Comparison of ENCODE assay signal across 17 cellular contexts in the genomic region with DNA sequence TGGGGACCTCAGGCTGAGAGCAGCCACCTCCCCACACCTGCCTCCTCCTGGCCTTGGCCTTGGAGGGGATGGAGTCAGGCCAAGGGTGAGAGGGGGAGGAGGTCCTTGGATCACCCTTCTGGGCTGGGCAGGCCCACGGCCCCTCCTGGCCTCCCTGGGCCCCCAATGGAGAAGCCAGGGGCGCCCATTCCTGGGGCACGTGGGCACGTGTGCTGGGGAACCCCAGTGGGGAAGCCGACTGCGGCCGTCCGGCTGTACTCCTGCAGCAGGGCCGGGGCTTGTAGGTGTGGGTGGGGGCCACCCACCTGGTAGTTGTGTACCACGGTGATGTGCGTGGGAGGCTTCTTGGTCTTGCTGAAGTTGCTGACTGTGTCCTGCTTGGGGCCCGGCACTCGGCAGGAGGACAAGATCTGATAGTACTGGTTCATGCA. TPM values are rescaled to one million over a fixed set of nuclear protein-coding genes. Genes with fewer than 3 reads are reported as not detected.
A peak's percentile ranks its signal among the peaks of the same experiment; 100 is the strongest.
DNase-seq lines count a peak whose midpoint lies in the region; ATAC-seq and TF ChIP-seq lines count a peak whose summit lies in the region.
"Had no signal": no experiment of that assay in that cellular context is flagged by ENCODE, and none has a peak within 500 bp of the region (broad histone marks: within the 10 kb centered on the region; RNA-seq: fewer than 3 reads in every experiment).

No MANE protein-coding gene starts in this region.

- 50 to 60% methylated on average over 2 to 13 of the region's 13 CpGs for WGBS in body of pancreas, 2 donors
- 96% methylated on average over 13 of the region's 13 CpGs for WGBS in hepatocyte (ENCODE audit: low lambda C conversion rate, missing lambda C conversion rate)

- TF ChIP-seq POLR2A in body of pancreas (IDR thresholded peaks at IDR 0.05): no peak

- TF ChIP-seq CTCF in left ventricle myocardium inferior (IDR thresholded peaks at IDR 0.05; ENCODE audit: borderline replicate concordance): no peak
- no peak for TF ChIP-seq CTCF in body of pancreas (IDR thresholded peaks at IDR 0.05)
- no peak for TF ChIP-seq CTCF in osteoblast (IDR thresholded peaks at IDR 0.05; ENCODE audit: extremely low read depth, low read depth, low read length)
- no peak for TF ChIP-seq CTCF in hepatocyte (IDR thresholded peaks at IDR 0.05; ENCODE audit: poor library complexity)

- H3K36me3 Mint-ChIP-seq in stimulated activated effector memory CD8-positive, alpha-beta T cell treated with anti-CD3 and anti-CD28 coated beads, Interleukin-12 subunit alpha, Interleukin-12 subunit beta, amount 100 ng/mL, for 72 hours: peaks cover 6% of the 10 kb centered on the region

- peak overlapping the region; percentile 74 for H3K27ac Mint-ChIP-seq in stimulated activated effector memory CD8-positive, alpha-beta T cell treated with anti-CD3 and anti-CD28 coated beads, Interleukin-12 subunit alpha, Interleukin-12 subunit beta, amount 100 ng/mL, for 72 hours
- H3K27ac Mint-ChIP-seq: GM23338, HFFc6 had no signal

- ATAC-seq in left ventricle myocardium superior (peak; percentile 4), body of pancreas (no peak)
- ATAC-seq in stimulated activated effector memory CD8-positive, alpha-beta T cell treated with anti-CD3 and anti-CD28 coated beads, Interleukin-12 subunit alpha, Interleukin-12 subunit beta, amount 100 ng/mL, for 72 hours: no peak

- peaks cover 15% of the 10 kb centered on the region for H3K4me1 ChIP-seq in left ventricle myocardium inferior
- peaks cover 49% of the 10 kb centered on the region for H3K4me1 ChIP-seq in body of pancreas
- no peaks in the 10 kb centered on the region for H3K4me1 ChIP-seq in osteoblast (ENCODE audit: insufficient read depth, low read length)
- peaks cover 9% of the 10 kb centered on the region for H3K4me1 ChIP-seq in hepatocyte (ENCODE audit: insufficient read depth)
- H3K4me1 ChIP-seq: HAP-1 had no signal

- no peaks in the 10 kb centered on the region for H3K9me2 ChIP-seq in hepatocyte (replicated peaks; ENCODE audit: insufficient read depth)

- H3K9me3 ChIP-seq in left ventricle myocardium inferior (replicated peaks) (no peaks in the 10 kb centered on the region), body of pancreas (no peaks in the 10 kb centered on the region), osteoblast (ENCODE audit: low read depth, low read length) (no peaks in the 10 kb centered on the region), hepatocyte (ENCODE audit: low read depth) (no peaks in the 10 kb centered on the region)
- H3K9me3 ChIP-seq: BLaER1, HAP-1 had no signal

- DNase-seq in left ventricle myocardium superior (no peak), left ventricle myocardium inferior (no peak), body of pancreas (peak in 2 of 4 donors; percentile 53 to 54), osteoblast (ENCODE audit: insufficient read length, low spot score, missing footprints) (peak; percentile 60), hepatocyte (ENCODE audit: low spot score) (no peak), cerebellar cortex (ENCODE audit: low spot score) (no peak)
- no peak for DNase-seq in stimulated activated effector memory CD8-positive, alpha-beta T cell treated with anti-CD3 and anti-CD28 coated beads, Interleukin-12 subunit alpha, Interleukin-12 subunit beta, amount 100 ng/mL, for 72 hours (ENCODE audit: low spot score in 2 of 2)
- no peak for DNase-seq in stimulated activated CD4-positive, alpha-beta T cell treated with anti-CD3 and anti-CD28 coated beads, Interleukin-4, amount 100 ng/mL, for 24 hours
- DNase-seq: 8988T; AML-193; CD8-positive, alpha-beta memory T cell; DMS 273 treated with DMSO at 0.1 percent for 48 hours; HFFc6 had no signal

- H3K4me3 Mint-ChIP-seq in stimulated activated effector memory CD8-positive, alpha-beta T cell treated with anti-CD3 and anti-CD28 coated beads, Interleukin-12 subunit alpha, Interleukin-12 subunit beta, amount 100 ng/mL, for 72 hours: no peak overlapping the region
- H3K4me3 Mint-ChIP-seq: CD8-positive, alpha-beta memory T cell; GM23338; HFFc6 had no signal

- H3K4me3 ChIP-seq in left ventricle myocardium inferior: no peak overlapping the region
- no peak overlapping the region for H3K4me3 ChIP-seq in body of pancreas
- H3K4me3 ChIP-seq in osteoblast (ENCODE audit: insufficient read depth, low read length): no peak overlapping the region
- H3K4me3 ChIP-seq in hepatocyte: no peak overlapping the region
- H3K4me3 ChIP-seq: BLaER1, GM23338, HAP-1 had no signal

- H3K36me3 ChIP-seq in left ventricle myocardium inferior (peaks cover 32% of the 10 kb centered on the region), body of pancreas (replicated peaks in 1 of 2; ENCODE audit: insufficient read depth in 1 of 2, low read depth in 2 of 2) (peaks cover 0 to 2% of the 10 kb centered on the region in 2 donors), osteoblast (ENCODE audit: insufficient read depth, low read length) (peaks cover 5% of the 10 kb centered on the region), hepatocyte (replicated peaks; ENCODE audit: insufficient read depth, low read depth) (no peaks in the 10 kb centered on the region)
- H3K36me3 ChIP-seq: HAP-1 had no signal

- no peaks in the 10 kb centered on the region for H4K20me1 ChIP-seq in osteoblast (ENCODE audit: insufficient read depth, low read length)
- no peaks in the 10 kb centered on the region for H4K20me1 ChIP-seq in hepatocyte (ENCODE audit: insufficient read depth, poor library complexity, severe bottlenecking)
- H4K20me1 ChIP-seq: BLaER1 had no signal

- no peak overlapping the region for H2AFZ ChIP-seq in osteoblast (ENCODE audit: low read length)
- H2AFZ ChIP-seq in hepatocyte: no peak overlapping the region
- H2AFZ ChIP-seq: GM23338 had no signal

- no peaks in the 10 kb centered on the region for H3K79me2 ChIP-seq in osteoblast (ENCODE audit: insufficient read depth, low read length)
- H3K79me2 ChIP-seq in hepatocyte: no peaks in the 10 kb centered on the region

- no peaks in the 10 kb centered on the region for H3K9me3 Mint-ChIP-seq in stimulated activated effector memory CD8-positive, alpha-beta T cell treated with anti-CD3 and anti-CD28 coated beads, Interleukin-12 subunit alpha, Interleukin-12 subunit beta, amount 100 ng/mL, for 72 hours
- H3K9me3 Mint-ChIP-seq: CD8-positive, alpha-beta memory T cell; GM23338; HFFc6 had no signal

- H3K27me3 ChIP-seq in left ventricle myocardium inferior (ENCODE audit: low read depth) (no peaks in the 10 kb centered on the region), body of pancreas (no peaks in the 10 kb centered on the region), osteoblast (ENCODE audit: insufficient read depth, low read length) (no peaks in the 10 kb centered on the region), hepatocyte (no peaks in the 10 kb centered on the region)
- H3K27me3 ChIP-seq: BLaER1 had no signal

- intact Hi-C loops in left ventricle myocardium superior (cut with micrococcal nuclease) (no loop called here), left ventricle myocardium inferior (cut with micrococcal nuclease) (no loop called here), body of pancreas (cut with DNase I) (no loop called here)

- no peak overlapping the region for H3K27ac ChIP-seq in left ventricle myocardium inferior (replicated peaks)
- H3K27ac ChIP-seq in body of pancreas: peak overlapping the region; percentile 9 to 65 (median 44)
- no peak overlapping the region for H3K27ac ChIP-seq in osteoblast (ENCODE audit: low read depth, low read length)
- H3K27ac ChIP-seq in hepatocyte: no peak overlapping the region
- H3K27ac ChIP-seq: BLaER1, HL-60 had no signal

- no peaks in the 10 kb centered on the region for H3K4me1 Mint-ChIP-seq in stimulated activated effector memory CD8-positive, alpha-beta T cell treated with anti-CD3 and anti-CD28 coated beads, Interleukin-12 subunit alpha, Interleukin-12 subunit beta, amount 100 ng/mL, for 72 hours
- H3K4me1 Mint-ChIP-seq: CD8-positive, alpha-beta memory T cell had no signal

- H3K4me2 ChIP-seq in osteoblast (ENCODE audit: insufficient read depth, low read length): no peak overlapping the region
- H3K4me2 ChIP-seq in hepatocyte: no peak overlapping the region
- H3K4me2 ChIP-seq: BLaER1 had no signal

RNA-seq across cellular contexts. Expression of a gene that starts 8.5 kb away (rescaled TPM):
- 94.6 TPM for total RNA-seq in left ventricle myocardium superior
- total RNA-seq in left ventricle myocardium inferior: 85.3 TPM
- 100 to 1,000 TPM in 1 of 2 donors, 10 to 100 TPM in 1; 84.8 to 112 TPM for total RNA-seq in body of pancreas
- total RNA-seq in osteoblast: 64.8 and 79.6 TPM in 2 replicates
- total RNA-seq in hepatocyte: 39.3 and 40.4 TPM in 2 replicates
- polyA plus RNA-seq in hepatocyte: 59.4 and 64.6 TPM in 2 replicates

RNA-seq across cellular contexts. Expression of a gene that starts 9.1 kb away (rescaled TPM):
- total RNA-seq in left ventricle myocardium superior (186 TPM), left ventricle myocardium inferior (162 TPM), body of pancreas (10 to 100 TPM; 32.7 to 52.1 TPM), osteoblast (64.8 and 73.5 TPM in 2 replicates), hepatocyte (72.3 and 72.4 TPM in 2 replicates)
- 55.3 and 60.9 TPM in 2 replicates for polyA plus RNA-seq in hepatocyte

RNA-seq across cellular contexts. Expression of a gene that starts 21.2 kb away (rescaled TPM):
- 5.2 TPM for total RNA-seq in left ventricle myocardium superior
- 9.4 TPM for total RNA-seq in left ventricle myocardium inferior
- total RNA-seq in body of pancreas: 1 to 10 TPM; 2.9 to 7.9 TPM
- total RNA-seq in osteoblast: 10.3 and 10.5 TPM in 2 replicates
- total RNA-seq in hepatocyte: 16.2 and 23.8 TPM in 2 replicates
- polyA plus RNA-seq in hepatocyte: 17.2 and 20.6 TPM in 2 replicates

Comparison
In these comparisons a context has a peak if more than half of its experiments do, and no peak if none do; other contexts are left out.
1. H3K27ac ChIP-seq: peak in body of pancreas (4 of 4); none in left ventricle myocardium inferior (single experiment), osteoblast (single experiment) and hepatocyte (single experiment).